ENCODE assay signal across 2 cellular contexts in genomic region chr15:97691799-97692198, GRCh38.
A peak's percentile ranks its signal among the peaks of the same experiment; 100 is the strongest.
TF ChIP-seq lines count a peak whose summit lies in the region.

No MANE protein-coding gene starts in this region.

TF ChIP-seq in HCT116, 20 proteins besides CTCF, POLR2A, EP300 and RAD21:
- TF ChIP-seq FOSL1 (IDR thresholded peaks at IDR 0.05; ENCODE audit: low read depth) (0 out of 2 replicates have a peak, but pooled peaks have one; percentile 25), JUND (IDR thresholded peaks at IDR 0.05) (peak; percentile 45), TCF7L2 (IDR thresholded peaks at IDR 0.05; ENCODE audit: borderline replicate concordance, extremely low read depth, insufficient read depth, insufficient read length) (peak; percentile 53), ZNF274 (IDR thresholded peaks at IDR 0.05; ENCODE audit: low read depth, low read length) (no peak), SRF (IDR thresholded peaks at IDR 0.05; ENCODE audit: low read depth) (no peak)
TF ChIP-seq in HCT116: peak in this region for 3.

TF ChIP-seq in SK-N-SH, 30 proteins besides CTCF, POLR2A, EP300 and RAD21:
- no peak for TF ChIP-seq USF2 (IDR thresholded peaks at IDR 0.05; ENCODE audit: borderline replicate concordance, low read depth, low read length)
- no peak for TF ChIP-seq CHD2 (IDR thresholded peaks at IDR 0.05; ENCODE audit: low read length, partially characterized antibody)
